In the genomic region with DNA sequence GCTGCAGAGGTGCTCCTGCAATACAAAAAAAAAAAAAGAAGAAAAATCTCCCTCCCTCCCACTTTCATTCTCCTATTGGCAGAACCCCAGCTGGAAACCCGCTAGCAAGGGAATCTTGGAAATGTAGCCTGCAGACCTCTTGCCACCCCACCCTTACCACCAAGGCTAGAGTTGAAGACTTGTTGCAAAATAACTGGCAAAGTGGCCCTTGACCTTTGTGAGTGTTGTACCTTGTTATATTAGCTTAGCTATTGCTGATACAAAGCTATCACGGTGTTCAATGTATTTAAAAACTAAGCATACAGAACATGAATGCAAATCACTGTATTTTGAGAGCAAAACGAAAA, we compare ENCODE assay signal across 20 cellular contexts. TPM values are rescaled to one million over a fixed set of nuclear protein-coding genes. Genes with fewer than 3 reads are reported as not detected.
DNase-seq lines count a peak whose midpoint lies in the region; TF ChIP-seq lines count a peak whose summit lies in the region.
"Had no signal": no experiment of that assay in that cellular context is flagged by ENCODE, and none has a peak within 500 bp of the region (broad histone marks: within the 10 kb centered on the region; RNA-seq: fewer than 3 reads in every experiment).

No MANE protein-coding gene starts in this region.

- H3K4me3 Mint-ChIP-seq in activated naive CD8-positive, alpha-beta T cell: no peak overlapping the region
- H3K4me3 Mint-ChIP-seq: activated T-helper 1 cell treated with anti-CD3 and anti-CD28 coated beads, Interleukin-12 subunit alpha, Interleukin-12 subunit beta, Interleukin-2, Interleukin-4 antibody, amounts not matched to agents 30 ng/mL and 10 ng/mL and 1 ng/mL, durations not matched to agents 14 hours and 24 hours and 36 hours had no signal

- peaks cover 20% of the 10 kb centered on the region for H3K4me1 Mint-ChIP-seq in activated naive CD8-positive, alpha-beta T cell (ENCODE audit: low read depth)

- peak overlapping the region; percentile 38; the same call in 1 of the 2 replicates for H3K4me2 ChIP-seq in KMS-11
- peak overlapping the region; percentile 18 for H3K4me2 ChIP-seq in skeletal muscle satellite cell (ENCODE audit: low read length)

- no peaks in the 10 kb centered on the region for H3K9me3 ChIP-seq in skeletal muscle satellite cell (replicated peaks; ENCODE audit: low read length)
- H3K9me3 ChIP-seq: neutrophil had no signal

- intact Hi-C loops in cardiac septum (cut with DNase I): no loop called here

- H3K27ac Mint-ChIP-seq in activated naive CD8-positive, alpha-beta T cell: peak overlapping the region; percentile 29
- H3K27ac Mint-ChIP-seq: activated T-helper 1 cell treated with anti-CD3 and anti-CD28 coated beads, Interleukin-12 subunit alpha, Interleukin-12 subunit beta, Interleukin-2, Interleukin-4 antibody, amounts not matched to agents 30 ng/mL and 10 ng/mL and 1 ng/mL, durations not matched to agents 14 hours and 24 hours and 36 hours had no signal

- no peaks in the 10 kb centered on the region for H3K27me3 Mint-ChIP-seq in activated naive CD8-positive, alpha-beta T cell

- no peak overlapping the region for H3K4me3 ChIP-seq in KMS-11 (IDR thresholded peaks at IDR 0.05; ENCODE audit: insufficient read depth, low read depth, low read length)
- no peak overlapping the region for H3K4me3 ChIP-seq in skeletal muscle satellite cell (ENCODE audit: low read length)
- H3K4me3 ChIP-seq: BLaER1 treated with 17β-estradiol and CSF1 and Interleukin-3, amounts not matched to agents 10 nM and 100 nM; coronary artery had no signal

- no peak overlapping the region for H3K9ac ChIP-seq in KMS-11
- no peak overlapping the region for H3K9ac ChIP-seq in skeletal muscle satellite cell (ENCODE audit: low read depth, low read length)
- H3K9ac ChIP-seq: BLaER1 treated with 17β-estradiol and CSF1 and Interleukin-3, amounts not matched to agents 10 nM and 100 nM had no signal

- peak; percentile 35 for DNase-seq in iris pigment epithelial cell (ENCODE audit: low read depth)
- DNase-seq in cardiac septum (ENCODE audit: low spot score): no peak
- no peak for DNase-seq in A172 (ENCODE audit: low spot score)
- DNase-seq in DMS 273 treated with DMSO at 0.1 percent for 48 hours (lab: John Stamatoyannopoulos, UW): no peak
- DNase-seq: activated CD4-positive, alpha-beta T cell treated with anti-CD3 and anti-CD28 coated beads, Interleukin-2, amount 50 U/mL, for 4 hours; amygdala; glutamatergic neuron; midbrain; NCI-H1436 treated with DMSO at 0.1 percent for 48 hours; NCI-H446 treated with DMSO at 0.1 percent for 48 hours; stimulated activated CD4-positive, alpha-beta T cell treated with anti-CD3 and anti-CD28 coated beads, Interleukin-4, amount 100 ng/mL, for 1 hour; stimulated activated CD8-positive, alpha-beta memory T cell treated with anti-CD3 and anti-CD28 coated beads, Interleukin-4, amount 100 ng/mL, for 48 hours had no signal

- no peaks in the 10 kb centered on the region for H3K27me3 ChIP-seq in KMS-11 (ENCODE audit: insufficient read depth, low read depth)
- H3K27me3 ChIP-seq in skeletal muscle satellite cell (ENCODE audit: control insufficient read depth, insufficient read depth, low read length): no peaks in the 10 kb centered on the region
- H3K27me3 ChIP-seq: BLaER1 treated with 17β-estradiol and CSF1 and Interleukin-3, amounts not matched to agents 10 nM and 100 nM; neutrophil had no signal

- H3K9me3 Mint-ChIP-seq in activated naive CD8-positive, alpha-beta T cell (ENCODE audit: low read depth): no peaks in the 10 kb centered on the region
- H3K9me3 Mint-ChIP-seq: activated T-helper 1 cell treated with anti-CD3 and anti-CD28 coated beads, Interleukin-12 subunit alpha, Interleukin-12 subunit beta, Interleukin-2, Interleukin-4 antibody, amounts not matched to agents 30 ng/mL and 10 ng/mL and 1 ng/mL, durations not matched to agents 14 hours and 24 hours and 36 hours had no signal

- no peaks in the 10 kb centered on the region for H4K20me1 ChIP-seq in KMS-11 (ENCODE audit: insufficient read depth)
- H4K20me1 ChIP-seq: BLaER1 treated with 17β-estradiol and CSF1 and Interleukin-3, amounts not matched to agents 10 nM and 100 nM had no signal

- no peaks in the 10 kb centered on the region for H3K79me2 ChIP-seq in KMS-11 (ENCODE audit: insufficient read depth, low read depth)

- peaks cover 12% of the 10 kb centered on the region for H3K36me3 Mint-ChIP-seq in activated naive CD8-positive, alpha-beta T cell

- TF ChIP-seq CTCF in KMS-11 (conservative IDR thresholded peaks at IDR 0.05; ENCODE audit: low read depth, low read length): no peak

- H3K27ac ChIP-seq in KMS-11: peak overlapping the region; percentile 30; the same call in 1 of the 2 replicates
- H3K27ac ChIP-seq: BLaER1 treated with 17β-estradiol and CSF1 and Interleukin-3, amounts not matched to agents 10 nM and 100 nM; coronary artery; neutrophil had no signal

- H3K36me3 ChIP-seq in KMS-11 (ENCODE audit: insufficient read depth): no peaks in the 10 kb centered on the region
- peaks cover 14% of the 10 kb centered on the region for H3K36me3 ChIP-seq in skeletal muscle satellite cell (ENCODE audit: insufficient read depth, low read length)

- peaks cover 43% of the 10 kb centered on the region for H3K4me1 ChIP-seq in KMS-11 (ENCODE audit: low read depth, poor library complexity, severe bottlenecking)
- peaks cover 11% of the 10 kb centered on the region for H3K4me1 ChIP-seq in skeletal muscle satellite cell (ENCODE audit: control insufficient read depth, insufficient read depth, low read length)

- no peak overlapping the region for H2AFZ ChIP-seq in KMS-11 (ENCODE audit: low read depth)

RNA-seq across cellular contexts. Expression of gene KCTD4, which starts 57.5 kb away (rescaled TPM):
- not detected in 2 replicates for total RNA-seq in skeletal muscle satellite cell (2012; rRNA removed)
- not detected for total RNA-seq in cardiac septum
- total RNA-seq in A172 (2014; rRNA removed; shearing (Covaris generic)): 0.29 TPM in 1 of 2 replicates, not detected in the other
- total RNA-seq: activated T-helper 1 cell treated with anti-CD3 and anti-CD28 coated beads, Interleukin-12 subunit alpha, Interleukin-12 subunit beta, Interleukin-2, Interleukin-4 antibody, amounts not matched to agents 30 ng/mL and 10 ng/mL and 1 ng/mL, durations not matched to agents 14 hours and 24 hours and 36 hours; HT-29 had no signal
